1 cellular context compared by ENCODE assay signal in genomic region chr4:83552924-83553323, GRCh38.
TF ChIP-seq lines count a peak whose summit lies in the region.

No MANE protein-coding gene starts in this region.

TF ChIP-seq in K562, 482 proteins besides CTCF, POLR2A, EP300 and RAD21 (continued from another document and continues in another):
- TF ChIP-seq ZNF318 (IDR thresholded peaks at IDR 0.05; ENCODE audit: borderline replicate concordance in 1 of 2, low read depth in 1 of 2): no peak
- peak in 1 of 2 experiments; percentile 62; a peak in 1 of 4 replicates for TF ChIP-seq RCOR1 (IDR thresholded peaks at IDR 0.05; ENCODE audit: borderline replicate concordance in 1 of 2, low read depth in 2 of 2, low read length in 2 of 2)
- TF ChIP-seq FOXP4 (CRISPR knock-in tag; IDR thresholded peaks at IDR 0.05; ENCODE audit: borderline replicate concordance): no peak
- no peak for TF ChIP-seq HMG20A (CRISPR knock-in tag; conservative IDR thresholded peaks at IDR 0.05)
- 0 out of 2 replicates have a peak, but pooled peaks have one; percentile 25 for TF ChIP-seq SMARCA4 (IDR thresholded peaks at IDR 0.05)
- TF ChIP-seq MCM2 (IDR thresholded peaks at IDR 0.05; ENCODE audit: low read depth): no peak
- no peak for TF ChIP-seq STAT5A (IDR thresholded peaks at IDR 0.05; ENCODE audit: borderline replicate concordance, low read length)
- peak; percentile 60; the same call in 1 of the 2 replicates for TF ChIP-seq ZNF12 (CRISPR knock-in tag; IDR thresholded peaks at IDR 0.05)
- no peak for TF ChIP-seq E4F1 (CRISPR knock-in tag; IDR thresholded peaks at IDR 0.05; ENCODE audit: borderline replicate concordance)
- no peak for TF ChIP-seq ZNF133 (CRISPR knock-in tag; IDR thresholded peaks at IDR 0.05)
- TF ChIP-seq ARID2 (IDR thresholded peaks at IDR 0.05): no peak
- TF ChIP-seq ZNF395 (CRISPR knock-in tag; IDR thresholded peaks at IDR 0.05): no peak
- no peak for TF ChIP-seq SIX5 (IDR thresholded peaks at IDR 0.05; ENCODE audit: borderline replicate concordance in 1 of 2, insufficient read depth in 1 of 2, low read depth in 1 of 2, low read length in 2 of 2)
- no peak for TF ChIP-seq MEF2A (IDR thresholded peaks at IDR 0.05; ENCODE audit: control insufficient read depth, low read depth, low read length)
- TF ChIP-seq KDM1A (IDR thresholded peaks at IDR 0.05): peak; percentile 65 to 73
- TF ChIP-seq LCOR (CRISPR knock-in tag; IDR thresholded peaks at IDR 0.05): no peak
- TF ChIP-seq PKNOX1 (IDR thresholded peaks at IDR 0.05): peak; percentile 34; the same call in 1 of the 2 replicates
- no peak for TF ChIP-seq TCFL5 (CRISPR knock-in tag; conservative IDR thresholded peaks at IDR 0.05)
- no peak for TF ChIP-seq POLR2AphosphoS2 (IDR thresholded peaks at IDR 0.05; ENCODE audit: low read length)
- TF ChIP-seq TCF7L2 (IDR thresholded peaks at IDR 0.05; ENCODE audit: low read depth, low read length): no peak
- TF ChIP-seq ZNF766 (CRISPR knock-in tag; conservative IDR thresholded peaks at IDR 0.05): peak; percentile 32; the same call in 1 of the 2 replicates
- TF ChIP-seq ZNF143 (CRISPR knock-in tag; IDR thresholded peaks at IDR 0.05): no peak
- TF ChIP-seq POLR3G (IDR thresholded peaks at IDR 0.05; ENCODE audit: extremely low read depth, insufficient read length, insufficient replicate concordance): no peak
- no peak for TF ChIP-seq FOXJ2 (tag; IDR thresholded peaks at IDR 0.05)
- no peak for TF ChIP-seq ZNF134 (CRISPR knock-in tag; conservative IDR thresholded peaks at IDR 0.05)
- TF ChIP-seq THAP12 (CRISPR knock-in tag; IDR thresholded peaks at IDR 0.05): no peak
- no peak for TF ChIP-seq ZNF165 (CRISPR knock-in tag; IDR thresholded peaks at IDR 0.05; ENCODE audit: borderline replicate concordance)
- no peak for TF ChIP-seq HLTF (IDR thresholded peaks at IDR 0.05)
- no peak for TF ChIP-seq NR4A1 (CRISPR knock-in tag; IDR thresholded peaks at IDR 0.05)
- TF ChIP-seq NR4A1 (tag; IDR thresholded peaks at IDR 0.05): no peak
- no peak for TF ChIP-seq DDX20 (tag; IDR thresholded peaks at IDR 0.05; ENCODE audit: low read depth)
- no peak for TF ChIP-seq ZNF384 (IDR thresholded peaks at IDR 0.05; ENCODE audit: low read depth, low read length)
- TF ChIP-seq ZNF197 (CRISPR knock-in tag; IDR thresholded peaks at IDR 0.05; ENCODE audit: low read depth): no peak
- no peak for TF ChIP-seq ATF3 (IDR thresholded peaks at IDR 0.05)
- no peak for TF ChIP-seq ATF3 (CRISPR knock-in tag; conservative IDR thresholded peaks at IDR 0.05)
- TF ChIP-seq USF1 (CRISPR knock-in tag; IDR thresholded peaks at IDR 0.05): no peak
- no peak for TF ChIP-seq DEAF1 (CRISPR knock-in tag; IDR thresholded peaks at IDR 0.05)
- TF ChIP-seq CREBBP (IDR thresholded peaks at IDR 0.05; ENCODE audit: low read depth, low read length): no peak
- TF ChIP-seq KDM2B (CRISPR knock-in tag; IDR thresholded peaks at IDR 0.05): no peak
